23 cellular contexts compared by ENCODE assay signal in genomic region chr1:74402873-74403272, GRCh38.
"Had no signal": no experiment of that assay in that cellular context is flagged by ENCODE, and none has a peak within 500 bp of the region (broad histone marks: within the 10 kb centered on the region; RNA-seq: fewer than 3 reads in every experiment).

No MANE protein-coding gene starts in this region.

- H3K36me3 ChIP-seq: esophagus muscularis mucosa, gastroesophageal sphincter, left lung, lower lobe of right lung had no signal

- H3K4me3 Mint-ChIP-seq: mesothelial cell of epicardium had no signal

- FAIRE-seq: colon, endothelial cell of umbilical vein, frontal cortex, islet of Langerhans, keratinocyte had no signal

- H3K27ac Mint-ChIP-seq: mesothelial cell of epicardium had no signal

- ATAC-seq: foreskin keratinocyte, gastroesophageal sphincter, heart right ventricle, left cardiac atrium, left lung, left ventricle myocardium superior, lower lobe of right lung, mucosa of descending colon had no signal

- DNase-seq: dermis blood vessel endothelial cell; dorsolateral prefrontal cortex; effector CD4-positive, alpha-beta T cell; effector memory CD4-positive, alpha-beta T cell; foreskin keratinocyte; head of caudate nucleus; heart right ventricle; hippocampal formation; left cardiac atrium; left lung; left ventricle myocardium superior; lower lobe of right lung; mesenchymal stem cell; mucosa of descending colon had no signal

- H3K4me3 ChIP-seq: coronary artery, dorsolateral prefrontal cortex, esophagus muscularis mucosa, gastroesophageal sphincter, heart right ventricle, left lung, lower lobe of right lung, mucosa of descending colon had no signal

- H3K27me3 ChIP-seq: dorsolateral prefrontal cortex, esophagus muscularis mucosa, foreskin keratinocyte, gastroesophageal sphincter, heart right ventricle, left lung had no signal

- H3K27ac ChIP-seq: coronary artery, dorsolateral prefrontal cortex, esophagus muscularis mucosa, foreskin keratinocyte, gastroesophageal sphincter, heart right ventricle, left lung, lower lobe of right lung had no signal

- H3K4me1 ChIP-seq: esophagus muscularis mucosa, foreskin keratinocyte, gastroesophageal sphincter, left lung, lower lobe of right lung had no signal

- H3K36me3 Mint-ChIP-seq: mesothelial cell of epicardium had no signal

- H3K4me1 Mint-ChIP-seq: mesothelial cell of epicardium had no signal

- H3K9me3 ChIP-seq: esophagus muscularis mucosa, left lung, lower lobe of right lung, mucosa of descending colon had no signal
